Comparison of ENCODE assay signal across 8 cellular contexts in the genomic region with DNA sequence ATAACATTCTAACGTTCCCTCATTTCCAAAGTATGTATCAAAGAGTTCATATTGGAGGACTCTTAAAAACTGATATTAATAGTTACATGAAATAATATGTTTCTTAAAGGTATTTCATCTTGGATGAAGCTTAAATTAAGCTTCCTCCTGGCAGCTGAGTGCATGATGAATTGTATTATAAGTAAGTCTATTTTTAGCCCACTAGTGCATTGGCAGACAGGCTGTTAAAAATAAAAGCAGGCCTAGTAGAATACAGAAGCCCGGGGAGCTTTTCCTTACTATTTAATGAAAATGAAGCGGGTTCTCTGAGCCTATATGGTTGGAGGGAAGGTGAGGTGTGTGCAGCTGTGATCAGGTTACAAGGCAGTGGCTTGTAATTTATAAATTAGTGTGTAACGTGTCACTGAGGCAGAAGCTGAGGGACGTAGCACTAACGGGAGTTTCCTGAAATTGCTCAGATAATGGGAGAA.
DNase-seq lines count a peak whose midpoint lies in the region; ATAC-seq and TF ChIP-seq lines count a peak whose summit lies in the region.

No MANE protein-coding gene starts in this region.

- no peak overlapping the region for H3K4me3 Mint-ChIP-seq in progenitor cell of endocrine pancreas (ENCODE audit: low read depth)
- H3K4me3 Mint-ChIP-seq in activated T-helper 1 cell treated with anti-CD3 and anti-CD28 coated beads, Interleukin-12 subunit alpha, Interleukin-12 subunit beta, Interleukin-2, Interleukin-4 antibody, amounts not matched to agents 30 ng/mL and 10 ng/mL and 1 ng/mL, durations not matched to agents 14 hours and 24 hours and 36 hours: no peak overlapping the region

- H3K36me3 ChIP-seq in esophagus squamous epithelium: no peaks in the 10 kb centered on the region

- WGBS in esophagus squamous epithelium, 2 donors: 11 to 26% methylated on average over 6 of the region's 6 CpGs

- DNase-seq in dorsolateral prefrontal cortex (no peak), progenitor cell of endocrine pancreas (ENCODE audit: low spot score, unreplicated experiment) (no peak), esophagus squamous epithelium (lab: John Stamatoyannopoulos, UW) (no peak), NCI-H2196 (lab: John Stamatoyannopoulos, UW; ENCODE audit: unreplicated experiment) (no peak)
- no peak for DNase-seq in activated T-helper 1 cell treated with anti-CD3 and anti-CD28 coated beads, Interleukin-12 subunit alpha, Interleukin-12 subunit beta, Interleukin-2, Interleukin-4 antibody, amounts not matched to agents 30 ng/mL and 10 ng/mL and 1 ng/mL, durations not matched to agents 14 hours and 24 hours and 36 hours (ENCODE audit: low spot score)

- H3K4me1 ChIP-seq in esophagus squamous epithelium: peaks cover 4 to 11% (median 10%) of the 10 kb centered on the region in 3 donors

- H3K9me3 Mint-ChIP-seq in progenitor cell of endocrine pancreas (ENCODE audit: low read depth): no peaks in the 10 kb centered on the region
- H3K9me3 Mint-ChIP-seq in activated T-helper 1 cell treated with anti-CD3 and anti-CD28 coated beads, Interleukin-12 subunit alpha, Interleukin-12 subunit beta, Interleukin-2, Interleukin-4 antibody, amounts not matched to agents 30 ng/mL and 10 ng/mL and 1 ng/mL, durations not matched to agents 14 hours and 24 hours and 36 hours: no peaks in the 10 kb centered on the region

- H3K27me3 Mint-ChIP-seq in progenitor cell of endocrine pancreas: no peaks in the 10 kb centered on the region
- peaks cover 10% of the 10 kb centered on the region for H3K27me3 Mint-ChIP-seq in activated T-helper 1 cell treated with anti-CD3 and anti-CD28 coated beads, Interleukin-12 subunit alpha, Interleukin-12 subunit beta, Interleukin-2, Interleukin-4 antibody, amounts not matched to agents 30 ng/mL and 10 ng/mL and 1 ng/mL, durations not matched to agents 14 hours and 24 hours and 36 hours (ENCODE audit: insufficient read depth)

- H3K27ac ChIP-seq in dorsolateral prefrontal cortex (peak overlapping the region in 43 of 59 donors; percentile 1 to 72 (median 40)), esophagus squamous epithelium (peak overlapping the region in 1 of 4 donors; percentile 4)

- H3K4me3 ChIP-seq in dorsolateral prefrontal cortex (peak overlapping the region in 5 of 59 donors; percentile 9 to 25 (median 21)), esophagus squamous epithelium (no peak overlapping the region)

- H3K9me3 ChIP-seq in esophagus squamous epithelium: no peaks in the 10 kb centered on the region

- peak; percentile 9 for ATAC-seq in GM19035 (IDR thresholded peaks at IDR 0.05; ENCODE audit: unreplicated experiment)
- peak; percentile 5 for ATAC-seq in HG02852 (IDR thresholded peaks at IDR 0.05; ENCODE audit: unreplicated experiment)
- ATAC-seq in HG03520 (IDR thresholded peaks at IDR 0.05; ENCODE audit: unreplicated experiment): no peak

- peak overlapping the region; percentile 47 for H3K27ac Mint-ChIP-seq in progenitor cell of endocrine pancreas
- H3K27ac Mint-ChIP-seq in activated T-helper 1 cell treated with anti-CD3 and anti-CD28 coated beads, Interleukin-12 subunit alpha, Interleukin-12 subunit beta, Interleukin-2, Interleukin-4 antibody, amounts not matched to agents 30 ng/mL and 10 ng/mL and 1 ng/mL, durations not matched to agents 14 hours and 24 hours and 36 hours: no peak overlapping the region

- H3K36me3 Mint-ChIP-seq in progenitor cell of endocrine pancreas (ENCODE audit: insufficient read depth): peaks cover 54% of the 10 kb centered on the region
- H3K36me3 Mint-ChIP-seq in activated T-helper 1 cell treated with anti-CD3 and anti-CD28 coated beads, Interleukin-12 subunit alpha, Interleukin-12 subunit beta, Interleukin-2, Interleukin-4 antibody, amounts not matched to agents 30 ng/mL and 10 ng/mL and 1 ng/mL, durations not matched to agents 14 hours and 24 hours and 36 hours (ENCODE audit: low read depth): no peaks in the 10 kb centered on the region

- intact Hi-C loops in dorsolateral prefrontal cortex (cut with DNase I): loop anchor here in 1 of 2 donors (5.0 kb wide), 1 partner anchor 34 kb away; no protein-coding TSS in a partner anchor
- intact Hi-C loops in esophagus squamous epithelium (cut with DNase I): no loop called here
- intact Hi-C loops in activated T-helper 1 cell treated with anti-CD3 and anti-CD28 coated beads, Interleukin-12 subunit alpha, Interleukin-12 subunit beta, Interleukin-2, Interleukin-4 antibody, amounts not matched to agents 30 ng/mL and 10 ng/mL and 1 ng/mL, durations not matched to agents 14 hours and 24 hours and 36 hours (cut with micrococcal nuclease): loop anchor here (1.0 kb wide), 1 partner anchor 35 kb away; no protein-coding TSS in a partner anchor

- TF ChIP-seq POLR2A in esophagus squamous epithelium (IDR thresholded peaks at IDR 0.05): no peak

- no peaks in the 10 kb centered on the region for H3K27me3 ChIP-seq in dorsolateral prefrontal cortex
- H3K27me3 ChIP-seq in esophagus squamous epithelium: no peaks in the 10 kb centered on the region

- TF ChIP-seq CTCF in dorsolateral prefrontal cortex (IDR thresholded peaks at IDR 0.05 in 54 of 56, conservative IDR thresholded peaks at IDR 0.05 in 2 of 56; ENCODE audit: low read depth in 1 of 56, partially characterized antibody in 56 of 56) (no peak), progenitor cell of endocrine pancreas (IDR thresholded peaks at IDR 0.05; ENCODE audit: unreplicated experiment) (no peak), esophagus squamous epithelium (IDR thresholded peaks at IDR 0.05) (no peak)

- H3K4me1 Mint-ChIP-seq in progenitor cell of endocrine pancreas (ENCODE audit: low read depth): peaks cover 8% of the 10 kb centered on the region
- peaks cover 25% of the 10 kb centered on the region for H3K4me1 Mint-ChIP-seq in activated T-helper 1 cell treated with anti-CD3 and anti-CD28 coated beads, Interleukin-12 subunit alpha, Interleukin-12 subunit beta, Interleukin-2, Interleukin-4 antibody, amounts not matched to agents 30 ng/mL and 10 ng/mL and 1 ng/mL, durations not matched to agents 14 hours and 24 hours and 36 hours (ENCODE audit: low read depth)
